ENCODE assay signal across 1 cellular context in the genomic region with DNA sequence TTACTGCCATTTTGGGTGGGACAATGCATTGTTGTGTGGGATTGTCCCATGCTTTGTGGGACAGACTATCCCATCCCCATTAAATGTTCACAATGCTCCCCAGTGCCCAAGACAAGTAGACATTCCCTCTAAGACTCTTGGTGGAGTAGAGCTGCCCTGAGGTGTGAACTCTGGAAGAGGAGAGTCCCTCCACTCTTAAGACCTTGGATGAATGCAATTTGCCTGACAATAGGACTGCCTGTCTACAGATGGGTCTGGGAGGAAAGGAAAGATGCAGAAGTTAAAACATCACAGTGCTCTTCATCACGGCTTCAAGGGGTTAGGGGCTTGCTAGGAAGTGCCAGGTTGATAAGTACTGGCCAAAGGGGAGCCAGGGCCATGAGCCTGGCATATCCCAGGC. TPM values are rescaled to one million over a fixed set of nuclear protein-coding genes. Genes with fewer than 3 reads are reported as not detected.
"Had no signal": no experiment of that assay in that cellular context is flagged by ENCODE, and none has a peak within 500 bp of the region (broad histone marks: within the 10 kb centered on the region; RNA-seq: fewer than 3 reads in every experiment).

No MANE protein-coding gene starts in this region.

RNA-seq across cellular contexts. Expression of gene BUB1B, which starts 6.0 kb away (rescaled TPM):
- total RNA-seq: ascending aorta had no signal
